ENCODE assay signal across 8 cellular contexts in the genomic region with DNA sequence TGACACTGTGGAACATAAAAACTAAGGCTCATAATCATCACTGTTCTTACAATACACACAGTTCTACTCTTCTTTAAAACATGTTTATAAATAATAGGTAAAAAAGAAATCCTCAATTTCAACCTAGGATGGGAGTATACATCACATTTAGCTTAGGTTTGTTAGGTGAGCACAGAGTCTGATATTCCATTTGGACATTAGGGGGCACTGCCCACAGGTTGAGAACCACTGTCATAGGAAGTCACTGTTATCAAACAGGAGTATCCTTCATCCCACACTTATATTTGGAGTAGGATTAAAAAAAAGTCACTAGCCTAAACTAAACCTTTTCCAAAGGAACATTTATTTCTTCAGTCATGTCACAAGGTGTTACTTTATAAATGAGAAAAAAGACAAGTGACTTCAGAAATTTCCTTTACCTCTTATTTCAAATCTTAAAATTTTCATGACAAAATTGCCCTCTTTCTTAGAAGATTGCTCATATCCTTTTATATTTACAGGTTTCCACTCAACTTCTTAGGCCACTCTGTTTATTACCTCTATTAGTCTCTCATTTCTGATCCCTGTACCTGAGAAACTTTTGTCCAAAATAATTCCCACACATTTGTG.
DNase-seq lines count a peak whose midpoint lies in the region; ATAC-seq and TF ChIP-seq lines count a peak whose summit lies in the region.

No MANE protein-coding gene starts in this region.

- H3K36me3 ChIP-seq in adrenal gland (replicated peaks in 1 of 2) (no peaks in the 10 kb centered on the region), mucosa of descending colon (ENCODE audit: low read depth) (no peaks in the 10 kb centered on the region)

- TF ChIP-seq CTCF in 22Rv1 (IDR thresholded peaks at IDR 0.05) (peak; percentile 94), adrenal gland (IDR thresholded peaks at IDR 0.05) (peak in 5 of 6 experiments; percentile 30 to 48 (median 43)), mucosa of descending colon (IDR thresholded peaks at IDR 0.05) (peak; percentile 37)

- peak; percentile 83 for ATAC-seq in GM18858 (IDR thresholded peaks at IDR 0.05; ENCODE audit: unreplicated experiment)
- peak; percentile 83 for ATAC-seq in HG03354 (IDR thresholded peaks at IDR 0.05; ENCODE audit: poor library complexity, severe bottlenecking, unreplicated experiment)
- ATAC-seq in mucosa of descending colon: peak; percentile 74

- H3K9me3 ChIP-seq in adrenal gland (replicated peaks in 1 of 3) (no peaks in the 10 kb centered on the region), mucosa of descending colon (peaks cover 12% of the 10 kb centered on the region)

- no peak for TF ChIP-seq POLR2A in adrenal gland (IDR thresholded peaks at IDR 0.05)

- no peaks in the 10 kb centered on the region for H3K4me1 Mint-ChIP-seq in activated T-helper 1 cell treated with anti-CD3 and anti-CD28 coated beads, Interleukin-12 subunit alpha, Interleukin-12 subunit beta, Interleukin-2, Interleukin-4 antibody, amounts not matched to agents 30 ng/mL and 10 ng/mL and 1 ng/mL, durations not matched to agents 14 hours and 24 hours and 36 hours (ENCODE audit: low read depth)

- H3K9me3 Mint-ChIP-seq in activated T-helper 1 cell treated with anti-CD3 and anti-CD28 coated beads, Interleukin-12 subunit alpha, Interleukin-12 subunit beta, Interleukin-2, Interleukin-4 antibody, amounts not matched to agents 30 ng/mL and 10 ng/mL and 1 ng/mL, durations not matched to agents 14 hours and 24 hours and 36 hours: peaks cover 8% of the 10 kb centered on the region

- H3K4me3 ChIP-seq in adrenal gland (no peak overlapping the region), mucosa of descending colon (no peak overlapping the region)

- H3K27ac ChIP-seq in 22Rv1 (no peak overlapping the region), adrenal gland (no peak overlapping the region)

- intact Hi-C loops in adrenal gland (cut with DNase I): no loop called here
- intact Hi-C loops in mucosa of descending colon (cut with DNase I, micrococcal nuclease): loop anchor here in 1 of 2 donors (5.0 kb wide), 1 partner anchor 243 kb away; the partner anchor contains the start of gene CPNE8
- intact Hi-C loops in activated T-helper 1 cell treated with anti-CD3 and anti-CD28 coated beads, Interleukin-12 subunit alpha, Interleukin-12 subunit beta, Interleukin-2, Interleukin-4 antibody, amounts not matched to agents 30 ng/mL and 10 ng/mL and 1 ng/mL, durations not matched to agents 14 hours and 24 hours and 36 hours (cut with micrococcal nuclease): loop anchor here (1.0 to 5.0 kb wide), 2 partner anchors 243 to 439 kb away; partner anchors contain the start of gene CPNE8

- H3K4me1 ChIP-seq in adrenal gland (replicated peaks in 1 of 2) (no peaks in the 10 kb centered on the region), mucosa of descending colon (ENCODE audit: low read depth) (no peaks in the 10 kb centered on the region)

- H3K36me3 Mint-ChIP-seq in activated T-helper 1 cell treated with anti-CD3 and anti-CD28 coated beads, Interleukin-12 subunit alpha, Interleukin-12 subunit beta, Interleukin-2, Interleukin-4 antibody, amounts not matched to agents 30 ng/mL and 10 ng/mL and 1 ng/mL, durations not matched to agents 14 hours and 24 hours and 36 hours (ENCODE audit: low read depth): no peaks in the 10 kb centered on the region

- H3K27me3 Mint-ChIP-seq in activated T-helper 1 cell treated with anti-CD3 and anti-CD28 coated beads, Interleukin-12 subunit alpha, Interleukin-12 subunit beta, Interleukin-2, Interleukin-4 antibody, amounts not matched to agents 30 ng/mL and 10 ng/mL and 1 ng/mL, durations not matched to agents 14 hours and 24 hours and 36 hours (ENCODE audit: insufficient read depth): no peaks in the 10 kb centered on the region

- H3K27ac Mint-ChIP-seq in activated T-helper 1 cell treated with anti-CD3 and anti-CD28 coated beads, Interleukin-12 subunit alpha, Interleukin-12 subunit beta, Interleukin-2, Interleukin-4 antibody, amounts not matched to agents 30 ng/mL and 10 ng/mL and 1 ng/mL, durations not matched to agents 14 hours and 24 hours and 36 hours: no peak overlapping the region

- H3K27me3 ChIP-seq in adrenal gland: no peaks in the 10 kb centered on the region

- DNase-seq in adrenal gland (peak in 4 of 7 donors; percentile 24 to 61 (median 26)), mucosa of descending colon (peak in 1 of 3 donors; percentile 62), NCI-H2029 (lab: John Stamatoyannopoulos, UW) (no peak)
- no peak for DNase-seq in activated T-helper 1 cell treated with anti-CD3 and anti-CD28 coated beads, Interleukin-12 subunit alpha, Interleukin-12 subunit beta, Interleukin-2, Interleukin-4 antibody, amounts not matched to agents 30 ng/mL and 10 ng/mL and 1 ng/mL, durations not matched to agents 14 hours and 24 hours and 36 hours (ENCODE audit: low spot score)
- no peak for DNase-seq in activated CD4-positive, alpha-beta T cell treated with anti-CD3 and anti-CD28 coated beads, Interleukin-2, amount 50 U/mL, for 1 hour

- H3K4me3 Mint-ChIP-seq in activated T-helper 1 cell treated with anti-CD3 and anti-CD28 coated beads, Interleukin-12 subunit alpha, Interleukin-12 subunit beta, Interleukin-2, Interleukin-4 antibody, amounts not matched to agents 30 ng/mL and 10 ng/mL and 1 ng/mL, durations not matched to agents 14 hours and 24 hours and 36 hours: no peak overlapping the region

Comparison
In these comparisons a context has a peak if more than half of its experiments do, and no peak if none do; other contexts are left out.
1. CTCF ChIP-seq: peak in every context shown above with its lines; median percentile 94 in 22Rv1; 43 in adrenal gland; 37 in mucosa of descending colon.
2. DNase-seq: peak in adrenal gland (4 of 7); none in activated T-helper 1 cell treated with anti-CD3 and anti-CD28 coated beads, Interleukin-12 subunit alpha, Interleukin-12 subunit beta, Interleukin-2, Interleukin-4 antibody, amounts not matched to agents 30 ng/mL and 10 ng/mL and 1 ng/mL, durations not matched to agents 14 hours and 24 hours and 36 hours (single experiment), activated CD4-positive, alpha-beta T cell treated with anti-CD3 and anti-CD28 coated beads, Interleukin-2, amount 50 U/mL, for 1 hour (single experiment) and NCI-H2029 (single experiment).
3. Peak in every context shown above with its lines, with median percentiles within 50 percentile points of each other: ATAC-seq.